Comparison of ENCODE assay signal across 1 cellular context in the genomic region with DNA sequence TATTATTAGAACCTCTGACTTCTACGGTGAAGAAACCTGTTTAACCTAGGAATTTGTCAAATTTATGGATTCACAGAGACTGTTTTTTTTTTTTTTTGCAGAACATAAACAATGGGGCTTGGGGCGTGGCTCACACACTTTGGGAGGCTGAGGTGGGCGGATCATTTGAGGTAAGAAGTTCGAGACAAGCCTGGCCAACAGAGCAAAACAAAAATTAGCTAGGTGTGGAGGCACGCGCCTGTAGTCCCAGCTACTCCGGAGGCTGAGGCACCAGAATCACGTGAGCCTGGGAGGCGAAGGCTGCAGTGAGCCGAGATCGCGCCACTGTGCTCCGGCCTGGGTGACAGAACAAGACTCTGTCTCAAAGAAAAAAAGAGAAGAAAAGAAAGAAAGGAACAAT.
TF ChIP-seq lines count a peak whose summit lies in the region.

No MANE protein-coding gene starts in this region.

TF ChIP-seq in GM12878, 131 proteins besides CTCF, POLR2A, EP300 and RAD21:
- no peak for TF ChIP-seq YBX1 (IDR thresholded peaks at IDR 0.05)
- TF ChIP-seq, protein P1, sequence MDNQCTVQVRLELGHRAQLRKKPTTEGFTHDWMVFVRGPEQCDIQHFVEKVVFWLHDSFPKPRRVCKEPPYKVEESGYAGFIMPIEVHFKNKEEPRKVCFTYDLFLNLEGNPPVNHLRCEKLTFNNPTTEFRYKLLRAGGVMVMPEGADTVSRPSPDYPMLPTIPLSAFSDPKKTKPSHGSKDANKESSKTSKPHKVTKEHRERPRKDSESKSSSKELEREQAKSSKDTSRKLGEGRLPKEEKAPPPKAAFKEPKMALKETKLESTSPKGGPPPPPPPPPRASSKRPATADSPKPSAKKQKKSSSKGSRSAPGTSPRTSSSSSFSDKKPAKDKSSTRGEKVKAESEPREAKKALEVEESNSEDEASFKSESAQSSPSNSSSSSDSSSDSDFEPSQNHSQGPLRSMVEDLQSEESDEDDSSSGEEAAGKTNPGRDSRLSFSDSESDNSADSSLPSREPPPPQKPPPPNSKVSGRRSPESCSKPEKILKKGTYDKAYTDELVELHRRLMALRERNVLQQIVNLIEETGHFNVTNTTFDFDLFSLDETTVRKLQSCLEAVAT (IDR thresholded peaks at IDR 0.05): 0 out of 2 replicates have a peak, but pooled peaks have one; percentile 19
